ENCODE assay signal across 8 cellular contexts in the genomic region with DNA sequence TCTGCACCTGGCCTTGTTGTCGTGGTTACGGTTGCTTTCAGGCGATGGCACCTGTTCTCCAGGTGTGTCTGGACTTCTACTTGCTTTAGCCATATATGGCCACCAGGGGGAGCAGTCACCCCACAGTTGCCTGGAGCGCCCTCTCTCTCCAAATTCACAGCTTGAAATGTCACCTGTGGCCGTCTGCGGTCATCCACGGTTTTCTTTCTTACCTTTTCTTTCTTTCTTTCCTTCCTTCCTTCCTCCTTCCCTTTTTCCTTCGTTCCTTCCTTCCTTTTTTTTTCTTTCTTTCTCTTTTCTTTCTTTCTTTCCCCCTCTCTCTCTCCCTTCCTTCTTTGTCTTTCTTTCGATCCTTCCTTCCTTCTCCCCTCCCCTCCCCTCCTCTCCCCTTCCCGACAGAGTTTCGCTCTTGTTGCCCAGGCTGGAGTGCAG.
DNase-seq lines count a peak whose midpoint lies in the region; ATAC-seq, FAIRE-seq and TF ChIP-seq lines count a peak whose summit lies in the region.

No MANE protein-coding gene starts in this region.

- H3K9me3 ChIP-seq in endothelial cell of umbilical vein (replicated peaks; ENCODE audit: control insufficient read depth, insufficient read depth, low read length) (no peaks in the 10 kb centered on the region), testis (no peaks in the 10 kb centered on the region)

- H3K36me3 ChIP-seq in endothelial cell of umbilical vein (ENCODE audit: control insufficient read depth in 2 of 2, extremely low read depth in 1 of 2, insufficient read depth in 2 of 2, low read length in 2 of 2) (no peaks in the 10 kb centered on the region), testis (ENCODE audit: low read depth, missing control alignments) (no peaks in the 10 kb centered on the region)

- no peak overlapping the region for H3K9ac ChIP-seq in endothelial cell of umbilical vein (replicated peaks; ENCODE audit: extremely low read depth, insufficient read depth, low read length)

- peak; percentile 63 for ATAC-seq in HG02973 (IDR thresholded peaks at IDR 0.05; ENCODE audit: unreplicated experiment)

- POLR2A ChIA-PET in endothelial cell of umbilical vein (lab: Charles Lee), result no interaction called here

- dilution Hi-C loops in endothelial cell of umbilical vein (cut with MboI; ENCODE audit: extremely low pct_ligation_motif_present, low sequenced_read_pairs), result no loop called here

- H3K27me3 ChIP-seq in endothelial cell of umbilical vein (ENCODE audit: control insufficient read depth in 2 of 2, insufficient read depth in 2 of 2, low read length in 2 of 2) (no peaks in the 10 kb centered on the region), testis (no peaks in the 10 kb centered on the region)

- H3K4me2 ChIP-seq in endothelial cell of umbilical vein (ENCODE audit: insufficient read depth, low read length), result no peak overlapping the region

- H3K4me3 ChIP-seq in endothelial cell of umbilical vein (replicated peaks in 1 of 3; ENCODE audit: insufficient read depth in 1 of 3, low read depth in 1 of 3, low read length in 3 of 3) (no peak overlapping the region), testis (no peak overlapping the region)

- DNase-seq in NCI-H460 (ENCODE audit: extremely low read depth, low read depth), result peak; percentile 23
- peak; percentile 80 for DNase-seq in activated CD8-positive, alpha-beta memory T cell treated with anti-CD3 and anti-CD28 coated beads for 24 hours
- DNase-seq in endothelial cell of umbilical vein (ENCODE audit: low read depth, low spot score), result peak; percentile 28
- DNase-seq in neural crest cell (ENCODE audit: low read depth, low spot score), result peak; percentile 45
- DNase-seq in testis, result peak; percentile 64
- no peak for DNase-seq in KG1 (lab: John Stamatoyannopoulos, UW)

- no peak overlapping the region for H3K27ac Mint-ChIP-seq in neural crest cell (ENCODE audit: unreplicated experiment)

- no peaks in the 10 kb centered on the region for H3K4me1 Mint-ChIP-seq in neural crest cell

- TF ChIP-seq POLR2A in endothelial cell of umbilical vein (IDR thresholded peaks at IDR 0.05; ENCODE audit: low read depth, low read length), result no peak
- TF ChIP-seq POLR2A in testis (IDR thresholded peaks at IDR 0.05), result no peak

- H3K4me1 ChIP-seq in endothelial cell of umbilical vein (ENCODE audit: control insufficient read depth, extremely low read depth, insufficient read depth, low read length), result peaks cover 6% of the 10 kb centered on the region
- no peaks in the 10 kb centered on the region for H3K4me1 ChIP-seq in testis

- H3K9me1 ChIP-seq in endothelial cell of umbilical vein (replicated peaks; ENCODE audit: control insufficient read depth, extremely low read depth, insufficient read depth, low read length), result no peaks in the 10 kb centered on the region

- peak; percentile 77 for TF ChIP-seq CTCF in GM12874 (IDR thresholded peaks at IDR 0.05; ENCODE audit: insufficient read depth, low read depth, low read length)
- TF ChIP-seq CTCF in endothelial cell of umbilical vein (IDR thresholded peaks at IDR 0.05; ENCODE audit: extremely low read depth in 1 of 2, insufficient read depth in 1 of 2, low read depth in 1 of 2, low read length in 2 of 2), result peak; percentile 60 to 75
- peak; percentile 90 for TF ChIP-seq CTCF in neural crest cell (conservative IDR thresholded peaks at IDR 0.05)
- TF ChIP-seq CTCF in testis (IDR thresholded peaks at IDR 0.05), result peak; percentile 16 to 81 (median 23)

- CTCF ChIA-PET in endothelial cell of umbilical vein (lab: Charles Lee), result interaction anchor here (0.7 to 1.3 kb wide), 5 partner anchors 9 to 506 kb away, joined by 4 to 21 read pairs (median 4); partner anchors contain the start of gene CRCP

- BruUV-seq in endothelial cell of umbilical vein (replicated peaks; lab: Mats Ljungman, UMichigan), result no TSS peak

- no peak overlapping the region for H3K27ac ChIP-seq in endothelial cell of umbilical vein (ENCODE audit: insufficient read depth, low read depth, low read length)
- H3K27ac ChIP-seq in testis, result no peak overlapping the region

- H4K20me1 ChIP-seq in endothelial cell of umbilical vein (replicated peaks; ENCODE audit: control insufficient read depth, extremely low read depth, insufficient read depth, low read length), result no peaks in the 10 kb centered on the region

- intact Hi-C loops in endothelial cell of umbilical vein (cut with micrococcal nuclease), result loop anchor here (1.0 kb wide), 1 partner anchor 292 kb away; no protein-coding TSS in a partner anchor
- intact Hi-C loops in testis (cut with DNase I; ENCODE audit: low total_unique reads), result no loop called here

- 50 to 62% methylated on average over 11 of the region's 11 CpGs for WGBS in testis, 2 donors

- no peaks in the 10 kb centered on the region for H3K27me3 Mint-ChIP-seq in neural crest cell (ENCODE audit: low read depth)

- H3K9me3 Mint-ChIP-seq in neural crest cell, result peaks cover 4% of the 10 kb centered on the region

- no peak overlapping the region for H2AFZ ChIP-seq in endothelial cell of umbilical vein (ENCODE audit: low read depth, low read length)

- no peak overlapping the region for H3K4me3 Mint-ChIP-seq in neural crest cell

- H3K79me2 ChIP-seq in endothelial cell of umbilical vein (ENCODE audit: control insufficient read depth, insufficient read depth, low read length), result no peaks in the 10 kb centered on the region

- H3K36me3 Mint-ChIP-seq in neural crest cell (ENCODE audit: low read depth), result peaks cover 10% of the 10 kb centered on the region

- peak; percentile 28 for FAIRE-seq in endothelial cell of umbilical vein (lab: Jason Lieb, UNC)

TF ChIP-seq in endothelial cell of umbilical vein, 7 proteins besides CTCF, POLR2A, EP300 and RAD21:
- TF ChIP-seq POLR2AphosphoS5 (IDR thresholded peaks at IDR 0.05; ENCODE audit: insufficient read depth, low read depth, low read length), result no peak
- TF ChIP-seq EZH2 (IDR thresholded peaks at IDR 0.05; ENCODE audit: borderline replicate concordance, low read depth, low read length, severe bottlenecking), result no peak
- TF ChIP-seq MAX (IDR thresholded peaks at IDR 0.05; ENCODE audit: insufficient read depth, insufficient read length), result no peak
- no peak for TF ChIP-seq JUN (IDR thresholded peaks at IDR 0.05; ENCODE audit: borderline replicate concordance, insufficient read depth, insufficient read length, low read depth)
- no peak for TF ChIP-seq MYC (IDR thresholded peaks at IDR 0.05; ENCODE audit: low read depth, low read length)
- no peak for TF ChIP-seq FOS (IDR thresholded peaks at IDR 0.05; ENCODE audit: borderline replicate concordance, insufficient read depth, low read length)

Comparison
In these comparisons a context has a peak if more than half of its experiments do, and no peak if none do; other contexts are left out.
1. CTCF ChIP-seq: peak in every context shown above with its lines; median percentile 90 in neural crest cell; 77 in GM12874; 68 in endothelial cell of umbilical vein; 23 in testis.